Comparison of ENCODE assay signal across 32 cellular contexts in genomic region chr2:73079636-73080035, GRCh38.
"Had no signal": no experiment of that assay in that cellular context is flagged by ENCODE, and none has a peak within 500 bp of the region (broad histone marks: within the 10 kb centered on the region; RNA-seq: fewer than 3 reads in every experiment).

No MANE protein-coding gene starts in this region.

- H3K27ac Mint-ChIP-seq: activated CD4-positive, alpha-beta T cell treated with anti-CD3 and anti-CD28 coated beads, Interleukin-2, amount 10 ng/mL, durations not matched to agents 24 days and 14 days; activated CD8-positive, alpha-beta T cell treated with anti-CD3 and anti-CD28 coated beads for 36 hours; activated naive CD8-positive, alpha-beta T cell; activated T-cell treated with anti-CD3 and anti-CD28 coated beads, Interleukin-2, amount 50 U/mL, for 72 hours; activated T-helper 2 cell treated with anti-CD3 and anti-CD28 coated beads, Interferon-gamma antibody, Interleukin-2, Interleukin-4, amounts not matched to agents 10 μg/mL and 5 μg/mL and 100 μg/mL, durations not matched to agents 14 hours and 24 hours and 36 hours; T-helper 1 cell treated with Interleukin-12 subunit alpha and Interleukin-12 subunit beta and Interleukin-4 antibody, amounts not matched to agents 30 μg/mL and 1 μg/mL, for 36 hours; T-helper 2 cell treated with Interferon-gamma antibody and Interleukin-4, amounts not matched to agents 5 μg/mL and 100 μg/mL, for 36 hours had no signal

- H3K27me3 Mint-ChIP-seq: activated CD4-positive, alpha-beta T cell treated with anti-CD3 and anti-CD28 coated beads, Interleukin-2, amount 10 ng/mL, durations not matched to agents 24 days and 14 days; activated CD8-positive, alpha-beta T cell treated with anti-CD3 and anti-CD28 coated beads for 36 hours; activated naive CD8-positive, alpha-beta T cell had no signal

- H3K4me3 Mint-ChIP-seq: activated CD4-positive, alpha-beta T cell treated with anti-CD3 and anti-CD28 coated beads, Interleukin-2, amount 10 ng/mL, durations not matched to agents 24 days and 14 days; activated CD8-positive, alpha-beta T cell treated with anti-CD3 and anti-CD28 coated beads for 36 hours; activated naive CD8-positive, alpha-beta T cell; activated T-cell treated with anti-CD3 and anti-CD28 coated beads, Interleukin-2, amount 50 U/mL, for 72 hours; T-helper 1 cell treated with Interleukin-12 subunit alpha and Interleukin-12 subunit beta and Interleukin-4 antibody, amounts not matched to agents 30 μg/mL and 1 μg/mL, for 36 hours; T-helper 2 cell treated with Interferon-gamma antibody and Interleukin-4, amounts not matched to agents 5 μg/mL and 100 μg/mL, for 36 hours had no signal

- H3K4me3 ChIP-seq: ascending aorta, cardiac muscle cell, Peyer's patch, SJSA1 had no signal

- H3K36me3 ChIP-seq: cardiac muscle cell, Peyer's patch had no signal

- H3K9me3 Mint-ChIP-seq: activated CD4-positive, alpha-beta T cell treated with anti-CD3 and anti-CD28 coated beads, Interleukin-2, amount 10 ng/mL, durations not matched to agents 24 days and 14 days; activated CD8-positive, alpha-beta T cell treated with anti-CD3 and anti-CD28 coated beads for 36 hours; activated T-cell treated with anti-CD3 and anti-CD28 coated beads, Interleukin-2, amount 50 U/mL, for 72 hours; activated T-helper 2 cell treated with anti-CD3 and anti-CD28 coated beads, Interferon-gamma antibody, Interleukin-2, Interleukin-4, amounts not matched to agents 10 μg/mL and 5 μg/mL and 100 μg/mL, durations not matched to agents 14 hours and 24 hours and 36 hours; T-helper 1 cell treated with Interleukin-12 subunit alpha and Interleukin-12 subunit beta and Interleukin-4 antibody, amounts not matched to agents 30 μg/mL and 1 μg/mL, for 36 hours; T-helper 2 cell treated with Interferon-gamma antibody and Interleukin-4, amounts not matched to agents 5 μg/mL and 100 μg/mL, for 36 hours had no signal

- H3K27me3 ChIP-seq: ascending aorta, Peyer's patch, SJSA1 had no signal

- DNase-seq: activated CD4-positive, alpha-beta T cell treated with anti-CD3 and anti-CD28 coated beads, Interleukin-2, amount 10 ng/mL, durations not matched to agents 24 days and 14 days; activated CD4-positive, alpha-beta T cell treated with anti-CD3 and anti-CD28 coated beads, Interleukin-2, amount 50 U/mL, for 4 hours; activated CD8-positive, alpha-beta T cell treated with anti-CD3 and anti-CD28 coated beads for 36 hours; activated gamma-delta T cell; activated naive CD4-positive, alpha-beta T cell treated with Interleukin-2 at 50 U/mL for 16 hours; activated T-cell treated with anti-CD3 and anti-CD28 coated beads, Interleukin-2, amount 50 U/mL, for 1 hour; activated T-cell treated with anti-CD3 and anti-CD28 coated beads, Interleukin-2, amount 50 U/mL, for 72 hours; amniotic stem cell; Karpas-422; KBM-7; NCI-H1105 treated with DMSO at 0.1 percent for 48 hours; NCI-H1436; NCI-H1694; NCI-H1930; NCI-H2081 treated with DMSO at 0.1 percent for 48 hours; NCI-H345; NCI-H526; NCI-H748 treated with DMSO at 0.1 percent for 48 hours; NK-92 treated with Interleukin-12 subunit alpha and Interleukin-12 subunit beta, amount 100 ng/mL, for 24 hours; PC-3; Peyer's patch; RPMI8226; SHP77 treated with DMSO at 0.1 percent for 48 hours; SK-N-SH had no signal

- H3K36me3 Mint-ChIP-seq: activated naive CD8-positive, alpha-beta T cell had no signal

- H3K4me1 Mint-ChIP-seq: activated CD4-positive, alpha-beta T cell treated with anti-CD3 and anti-CD28 coated beads, Interleukin-2, amount 10 ng/mL, durations not matched to agents 24 days and 14 days had no signal

- FAIRE-seq: TTC549 had no signal

- H3K4me1 ChIP-seq: Peyer's patch, SJSA1 had no signal

- H3K27ac ChIP-seq: ascending aorta, cardiac muscle cell, Peyer's patch, SJSA1 had no signal

- H3K9me3 ChIP-seq: ascending aorta, Peyer's patch, SJSA1, SK-N-SH had no signal

- ATAC-seq: activated CD8-positive, alpha-beta T cell treated with anti-CD3 and anti-CD28 coated beads for 36 hours; activated T-cell treated with anti-CD3 and anti-CD28 coated beads, Interleukin-2, amount 50 U/mL, for 72 hours; PC-3 had no signal

- H3K9ac ChIP-seq: SK-N-SH had no signal
